In the genomic region with DNA sequence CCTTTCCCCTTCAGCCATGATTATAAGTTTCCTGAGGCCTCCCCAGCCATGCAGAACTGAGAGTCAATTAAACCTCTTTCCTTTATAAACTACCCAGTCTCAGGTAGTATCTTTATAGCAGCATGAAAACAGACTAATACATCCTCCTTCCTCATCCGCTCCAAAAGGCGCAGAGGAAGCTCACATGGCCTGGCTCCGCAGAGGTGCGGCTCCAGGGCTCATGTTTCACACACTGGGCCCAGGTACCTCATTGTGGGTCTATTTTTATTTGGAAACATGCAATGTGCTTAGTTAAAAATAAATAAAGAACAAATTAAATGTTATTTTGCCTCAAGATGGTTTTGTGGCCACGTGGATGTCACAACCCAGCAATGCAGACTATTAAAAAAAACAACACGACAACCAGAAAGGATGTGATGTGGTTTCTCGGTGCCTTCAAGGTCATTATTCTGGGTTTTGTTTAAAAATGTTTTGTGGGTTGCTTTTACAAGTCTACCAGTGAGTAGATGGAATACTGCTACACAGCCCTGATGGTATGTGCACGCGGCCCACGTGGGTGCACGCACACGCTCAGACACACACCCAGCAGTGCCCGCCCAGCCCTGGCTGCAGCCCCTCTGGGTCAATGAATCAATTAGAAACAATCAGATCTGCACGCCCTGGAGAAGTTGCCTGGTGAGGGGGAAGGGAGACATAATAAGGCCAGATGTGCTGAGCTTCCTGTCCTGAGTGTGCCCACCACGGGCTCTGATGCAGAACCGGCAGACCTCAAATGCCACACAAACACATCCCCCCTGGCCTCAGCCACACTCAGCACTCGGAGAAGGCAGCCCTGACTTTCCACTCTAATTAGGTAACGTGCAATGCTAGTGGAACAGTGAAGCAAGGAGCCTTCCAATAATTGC, we compare ENCODE assay signal across 14 cellular contexts.
DNase-seq lines count a peak whose midpoint lies in the region; ATAC-seq lines count a peak whose summit lies in the region.
"Had no signal": no experiment of that assay in that cellular context is flagged by ENCODE, and none has a peak within 500 bp of the region (broad histone marks: within the 10 kb centered on the region; RNA-seq: fewer than 3 reads in every experiment).

No MANE protein-coding gene starts in this region.

- intact Hi-C loops in CD4-positive, alpha-beta memory T cell (cut with micrococcal nuclease): no loop called here

- H3K4me3 ChIP-seq in CD4-positive, alpha-beta memory T cell (ENCODE audit: low read length in 2 of 2): no peak overlapping the region
- H3K4me3 ChIP-seq in mesenchymal stem cell (ENCODE audit: insufficient read depth in 1 of 2, low read depth in 1 of 2, low read length in 2 of 2) (no peak overlapping the region), GM23248 (no peak overlapping the region)
- H3K4me3 ChIP-seq: lung, SJCRH30, thoracic aorta had no signal

- peak overlapping the region; percentile 38 to 74 (median 66) for H3K4me3 Mint-ChIP-seq in CD4-positive, alpha-beta memory T cell
- H3K4me3 Mint-ChIP-seq: activated T-helper 1 cell treated with anti-CD3 and anti-CD28 coated beads, Interleukin-12 subunit alpha, Interleukin-12 subunit beta, Interleukin-2, Interleukin-4 antibody, amounts not matched to agents 30 ng/mL and 10 ng/mL and 1 ng/mL, durations not matched to agents 14 hours and 24 hours and 36 hours had no signal

- H3K9ac ChIP-seq in mesenchymal stem cell (ENCODE audit: low read length) (no peak overlapping the region), GM23248 (no peak overlapping the region)

- no peak overlapping the region for H3K14ac ChIP-seq in mesenchymal stem cell (ENCODE audit: low read length in 2 of 2)

- H3K9me3 ChIP-seq in CD4-positive, alpha-beta memory T cell (ENCODE audit: control insufficient read depth in 1 of 2, low read length in 2 of 2): no peaks in the 10 kb centered on the region
- H3K9me3 ChIP-seq in mesenchymal stem cell (ENCODE audit: control insufficient read depth, low read length): no peaks in the 10 kb centered on the region
- H3K9me3 ChIP-seq in GM23248 (ENCODE audit: low read depth): no peaks in the 10 kb centered on the region
- H3K9me3 ChIP-seq: SJCRH30, thoracic aorta had no signal

- peaks cover 0 to 2% (median 0%) of the 10 kb centered on the region in 8 donors for H3K9me3 Mint-ChIP-seq in CD4-positive, alpha-beta memory T cell
- H3K9me3 Mint-ChIP-seq: activated T-helper 1 cell treated with anti-CD3 and anti-CD28 coated beads, Interleukin-12 subunit alpha, Interleukin-12 subunit beta, Interleukin-2, Interleukin-4 antibody, amounts not matched to agents 30 ng/mL and 10 ng/mL and 1 ng/mL, durations not matched to agents 14 hours and 24 hours and 36 hours had no signal

- no peak overlapping the region for H2AK5ac ChIP-seq in mesenchymal stem cell (ENCODE audit: low read length, severe bottlenecking)

- no peak overlapping the region for H2BK15ac ChIP-seq in mesenchymal stem cell (ENCODE audit: low read depth, poor library complexity, severe bottlenecking)

- H3K36me3 ChIP-seq in CD4-positive, alpha-beta memory T cell (ENCODE audit: insufficient read depth, low read length): no peaks in the 10 kb centered on the region
- H3K36me3 ChIP-seq in mesenchymal stem cell (ENCODE audit: control insufficient read depth in 1 of 2, insufficient read depth in 2 of 2, low read depth in 1 of 2, low read length in 2 of 2) (no peaks in the 10 kb centered on the region), GM23248 (ENCODE audit: low read depth) (no peaks in the 10 kb centered on the region)
- H3K36me3 ChIP-seq: SJCRH30, thoracic aorta had no signal

- H2BK12ac ChIP-seq in mesenchymal stem cell (ENCODE audit: low read length in 2 of 2): no peak overlapping the region

- H4K91ac ChIP-seq in mesenchymal stem cell (ENCODE audit: low read length): no peak overlapping the region

- no peaks in the 10 kb centered on the region for H3K27me3 ChIP-seq in CD4-positive, alpha-beta memory T cell (ENCODE audit: insufficient read depth, low read length)
- H3K27me3 ChIP-seq in mesenchymal stem cell (ENCODE audit: control insufficient read depth in 1 of 2, insufficient read depth in 1 of 2, low read length in 2 of 2) (no peaks in the 10 kb centered on the region), GM23248 (replicated peaks; ENCODE audit: insufficient read depth) (no peaks in the 10 kb centered on the region)
- H3K27me3 ChIP-seq: SJCRH30 had no signal

- peak in 3 of 5 donors; percentile 15 to 23 (median 22) for DNase-seq in CD4-positive, alpha-beta memory T cell
- DNase-seq in H4 (ENCODE audit: low spot score) (peak; percentile 44), mesenchymal stem cell (peak; percentile 1), midbrain (lab: John Stamatoyannopoulos, UW) (no peak), GM23248 (no peak), dedifferentiated amniotic fluid mesenchymal stem cell (ENCODE audit: extremely low spot score) (no peak)
- peak; percentile 54 for DNase-seq in activated CD8-positive, alpha-beta memory T cell treated with anti-CD3 and anti-CD28 coated beads, Interleukin-2, amount 50 U/mL, for 48 hours
- DNase-seq: COR-L47, NCI-H1417 treated with DMSO at 0.1 percent for 48 hours, SJCRH30 had no signal

- POLR2A ChIA-PET in CD4-positive, alpha-beta memory T cell (lab: Charles Lee; ENCODE audit: partially characterized antibody): no interaction called here

- no peaks in the 10 kb centered on the region for H3K9me2 ChIP-seq in GM23248 (ENCODE audit: insufficient read depth)

- peaks cover 7 to 23% of the 10 kb centered on the region in 2 donors for H3K36me3 Mint-ChIP-seq in CD4-positive, alpha-beta memory T cell

- no peak overlapping the region for H2BK120ac ChIP-seq in mesenchymal stem cell (ENCODE audit: low read depth, low read length)

- H3F3A ChIP-seq in GM23248 (ENCODE audit: insufficient read depth): no peaks in the 10 kb centered on the region

- H2AFZ ChIP-seq in mesenchymal stem cell (ENCODE audit: low read depth, low read length) (no peak overlapping the region), GM23248 (no peak overlapping the region)

- no peak overlapping the region for H4K8ac ChIP-seq in mesenchymal stem cell (ENCODE audit: low read length)

- WGBS in mesenchymal stem cell: 71% methylated on average over 16 of the region's 18 CpGs
- 17 to 18% methylated on average over 18 of the region's 18 CpGs for WGBS in GM23248 (ENCODE audit: low coverage in 1 of 2, low lambda C conversion rate in 2 of 2, missing lambda C conversion rate in 2 of 2), 2 experiments

- H3K4me1 Mint-ChIP-seq in CD4-positive, alpha-beta memory T cell: peaks cover 10 to 21% (median 17%) of the 10 kb centered on the region in 4 donors

- no peak overlapping the region for H3K18ac ChIP-seq in mesenchymal stem cell (ENCODE audit: low read depth in 1 of 2, low read length in 2 of 2)

- no peak overlapping the region for H3K27ac ChIP-seq in CD4-positive, alpha-beta memory T cell (ENCODE audit: low read depth, low read length)
- H3K27ac ChIP-seq in mesenchymal stem cell (ENCODE audit: low read length, poor library complexity, severe bottlenecking) (no peak overlapping the region), GM23248 (no peak overlapping the region)
- H3K27ac ChIP-seq: SJCRH30, thoracic aorta had no signal

- H3K4me1 ChIP-seq in CD4-positive, alpha-beta memory T cell (ENCODE audit: insufficient read depth, low read length): peaks cover 15% of the 10 kb centered on the region
- H3K4me1 ChIP-seq in mesenchymal stem cell (ENCODE audit: control insufficient read depth, insufficient read depth, low read depth, low read length) (no peaks in the 10 kb centered on the region), GM23248 (ENCODE audit: insufficient read depth) (no peaks in the 10 kb centered on the region)

- ATAC-seq in GM21529 (IDR thresholded peaks at IDR 0.05; ENCODE audit: unreplicated experiment): no peak

- no peaks in the 10 kb centered on the region for H3K27me3 Mint-ChIP-seq in CD4-positive, alpha-beta memory T cell

- H2BK5ac ChIP-seq in mesenchymal stem cell (ENCODE audit: low read depth, low read length, poor library complexity, severe bottlenecking): no peak overlapping the region

- H3K27ac Mint-ChIP-seq in CD4-positive, alpha-beta memory T cell: peak overlapping the region in 5 of 7 donors; percentile 42 to 78 (median 74)
- H3K27ac Mint-ChIP-seq: activated T-helper 1 cell treated with anti-CD3 and anti-CD28 coated beads, Interleukin-12 subunit alpha, Interleukin-12 subunit beta, Interleukin-2, Interleukin-4 antibody, amounts not matched to agents 30 ng/mL and 10 ng/mL and 1 ng/mL, durations not matched to agents 14 hours and 24 hours and 36 hours had no signal

- H3K79me2 ChIP-seq in GM23248 (ENCODE audit: insufficient read depth): no peaks in the 10 kb centered on the region

- CTCF ChIA-PET in CD4-positive, alpha-beta memory T cell (lab: Charles Lee; ENCODE audit: partially characterized antibody): no interaction called here

- in situ Hi-C loops in GM23248 (cut with MboI): no loop called here

- H3K4me2 ChIP-seq in mesenchymal stem cell (ENCODE audit: low read length, poor library complexity, severe bottlenecking) (no peak overlapping the region), GM23248 (ENCODE audit: unreplicated experiment) (no peak overlapping the region)

- no peak overlapping the region for H3K23ac ChIP-seq in mesenchymal stem cell (ENCODE audit: low read length in 2 of 2)

- H3K4ac ChIP-seq in mesenchymal stem cell (ENCODE audit: low read depth in 1 of 2, low read length in 2 of 2): no peak overlapping the region

- no peaks in the 10 kb centered on the region for H3K79me1 ChIP-seq in mesenchymal stem cell (replicated peaks; ENCODE audit: low read length, poor library complexity, severe bottlenecking)

- no peaks in the 10 kb centered on the region for H4K20me1 ChIP-seq in GM23248 (ENCODE audit: insufficient read depth)

Comparison
In these comparisons a context has a peak if more than half of its experiments do, and no peak if none do; other contexts are left out.
1. DNase-seq: peak in CD4-positive, alpha-beta memory T cell (3 of 5), H4 (single experiment), activated CD8-positive, alpha-beta memory T cell treated with anti-CD3 and anti-CD28 coated beads, Interleukin-2, amount 50 U/mL, for 48 hours (single experiment) and mesenchymal stem cell (single experiment); none in midbrain (single experiment), GM23248 (single experiment) and dedifferentiated amniotic fluid mesenchymal stem cell (single experiment).